ENCODE assay signal across 9 cellular contexts in the genomic region with DNA sequence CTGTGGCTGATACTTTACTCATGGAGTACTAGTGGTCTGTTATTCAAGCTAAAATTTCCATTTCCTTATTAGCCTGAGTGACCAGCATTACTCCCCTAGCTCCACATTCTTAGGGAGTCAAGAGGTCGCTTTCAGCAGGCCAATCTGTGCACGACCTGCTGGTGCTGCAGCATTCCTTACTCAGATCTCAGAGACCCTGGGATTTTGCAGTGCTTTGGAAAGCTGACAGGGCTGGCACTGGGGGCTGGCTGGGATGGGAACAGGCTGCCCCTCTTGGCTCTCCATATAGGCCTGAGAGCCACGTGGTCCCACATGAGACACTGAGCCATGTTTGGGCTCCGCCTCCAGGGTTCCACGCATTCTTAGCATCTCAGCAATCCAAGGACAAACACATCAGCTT.
A peak's percentile ranks its signal among the peaks of the same experiment; 100 is the strongest.
DNase-seq lines count a peak whose midpoint lies in the region; ATAC-seq and TF ChIP-seq lines count a peak whose summit lies in the region.
"Had no signal": no experiment of that assay in that cellular context is flagged by ENCODE, and none has a peak within 500 bp of the region (broad histone marks: within the 10 kb centered on the region; RNA-seq: fewer than 3 reads in every experiment).

No MANE protein-coding gene starts in this region.

- no peak for TF ChIP-seq CTCF in HFF-Myc (IDR thresholded peaks at IDR 0.05; ENCODE audit: low read depth, low read length, missing control alignments)

- ATAC-seq in HG03159 (IDR thresholded peaks at IDR 0.05; ENCODE audit: unreplicated experiment) (no peak), HG03571 (IDR thresholded peaks at IDR 0.05; ENCODE audit: unreplicated experiment) (no peak)

- peak; percentile 25 for DNase-seq in HFF-Myc (ENCODE audit: extremely low read depth, low read depth)
- DNase-seq in dermis microvascular lymphatic vessel endothelial cell (ENCODE audit: low read depth in 2 of 2) = peak; percentile 16 to 69
- peak; percentile 85 for DNase-seq in left kidney (ENCODE audit: low read depth, low spot score)
- peak; percentile 27 for DNase-seq in stromal cell of bone marrow (ENCODE audit: low read depth)
- no peak for DNase-seq in stimulated activated CD4-positive, alpha-beta T cell treated with anti-CD3 and anti-CD28 coated beads, Interleukin-4, amount 100 ng/mL, for 1 hour
- no peak for DNase-seq in activated CD4-positive, CD25-positive, alpha-beta regulatory T cell (lab: John Stamatoyannopoulos, UW)
- DNase-seq: T-helper 9 cell had no signal

- no peak overlapping the region for H3K4me3 ChIP-seq in HFF-Myc (replicated peaks; ENCODE audit: low read depth, low read length)

Comparison
In these comparisons a context has a peak if more than half of its experiments do, and no peak if none do; other contexts are left out.
1. DNase-seq: peak in HFF-Myc (single experiment), dermis microvascular lymphatic vessel endothelial cell (2 of 2), left kidney (single experiment) and stromal cell of bone marrow (single experiment); none in stimulated activated CD4-positive, alpha-beta T cell treated with anti-CD3 and anti-CD28 coated beads, Interleukin-4, amount 100 ng/mL, for 1 hour (single experiment) and activated CD4-positive, CD25-positive, alpha-beta regulatory T cell (0 of 4).